33 cellular contexts compared by ENCODE assay signal in the genomic region with DNA sequence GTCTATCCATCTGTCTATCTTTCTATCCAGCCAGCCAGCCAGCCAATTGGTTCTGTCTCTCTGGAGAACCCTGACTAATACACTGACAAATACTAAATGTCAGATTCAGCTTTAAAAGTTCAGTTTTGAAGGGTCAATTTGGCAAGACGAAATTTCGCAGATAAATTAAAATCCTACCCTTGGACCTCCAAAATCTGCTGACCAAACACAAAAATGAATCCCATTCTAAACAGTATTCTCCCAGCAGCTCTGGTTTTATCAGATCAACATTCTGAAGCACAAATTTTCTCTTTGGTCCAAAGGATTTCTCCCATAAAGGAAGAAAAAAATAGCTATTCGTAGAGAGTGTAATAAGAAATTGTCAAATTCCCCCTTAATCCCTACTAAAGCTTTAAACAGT.
"Had no signal": no experiment of that assay in that cellular context is flagged by ENCODE, and none has a peak within 500 bp of the region (broad histone marks: within the 10 kb centered on the region; RNA-seq: fewer than 3 reads in every experiment).

No MANE protein-coding gene starts in this region.

- H3K9me3 Mint-ChIP-seq: activated B cell treated with CpG ODN at 0.5 μM for 24 hours; activated CD4-positive, alpha-beta memory T cell treated with anti-CD3 and anti-CD28 coated beads for 36 hours; activated naive CD4-positive, alpha-beta T cell treated with anti-CD3 and anti-CD28 coated beads, Interleukin-2, amount 10 ng/mL, durations not matched to agents 7 days and 5 days; activated naive CD8-positive, alpha-beta T cell treated with anti-CD3 and anti-CD28 coated beads, Interleukin-2, amount 50 U/mL, for 24 hours; central memory CD8-positive, alpha-beta T cell; T-helper 1 cell treated with Interleukin-12 subunit alpha and Interleukin-12 subunit beta and Interleukin-4 antibody, amounts not matched to agents 30 μg/mL and 1 μg/mL, for 36 hours; T-helper 2 cell treated with Interferon-gamma antibody and Interleukin-4, amounts not matched to agents 5 μg/mL and 100 μg/mL, for 36 hours had no signal

- H3K27me3 ChIP-seq: brain microvascular endothelial cell, Peyer's patch, SJSA1 had no signal

- H3K36me3 Mint-ChIP-seq: activated CD4-positive, alpha-beta memory T cell treated with anti-CD3 and anti-CD28 coated beads for 36 hours; activated naive CD8-positive, alpha-beta T cell had no signal

- H3K36me3 ChIP-seq: brain microvascular endothelial cell, Peyer's patch, SJSA1 had no signal

- H3K27ac ChIP-seq: brain microvascular endothelial cell, Peyer's patch, SJSA1 had no signal

- H3K4me2 ChIP-seq: SK-N-SH had no signal

- H3K4me3 Mint-ChIP-seq: activated B cell treated with CpG ODN at 0.5 μM for 24 hours; activated CD4-positive, alpha-beta memory T cell treated with anti-CD3 and anti-CD28 coated beads for 36 hours; activated naive CD4-positive, alpha-beta T cell treated with anti-CD3 and anti-CD28 coated beads, Interleukin-2, amount 10 ng/mL, durations not matched to agents 7 days and 5 days; activated naive CD8-positive, alpha-beta T cell; activated naive CD8-positive, alpha-beta T cell treated with anti-CD3 and anti-CD28 coated beads, Interleukin-2, amount 50 U/mL, for 24 hours; central memory CD8-positive, alpha-beta T cell; T-helper 1 cell treated with Interleukin-12 subunit alpha and Interleukin-12 subunit beta and Interleukin-4 antibody, amounts not matched to agents 30 μg/mL and 1 μg/mL, for 36 hours; T-helper 2 cell treated with Interferon-gamma antibody and Interleukin-4, amounts not matched to agents 5 μg/mL and 100 μg/mL, for 36 hours had no signal

- ATAC-seq: activated naive CD8-positive, alpha-beta T cell treated with anti-CD3 and anti-CD28 coated beads, Interleukin-2, amount 50 U/mL, for 24 hours; PC-3 had no signal

- DNase-seq: activated B cell treated with CpG ODN at 0.5 μM for 24 hours; activated CD4-positive, alpha-beta memory T cell treated with anti-CD3 and anti-CD28 coated beads for 36 hours; activated CD4-positive, alpha-beta T cell treated with anti-CD3 and anti-CD28 coated beads for 4 hours; activated CD4-positive, alpha-beta T cell treated with anti-CD3 and anti-CD28 coated beads, Interleukin-2, amount 50 U/mL, for 1 hour; activated CD4-positive, CD25-positive, alpha-beta regulatory T cell treated with anti-CD3 and anti-CD28 coated beads, Interleukin-2, amount 50 U/mL, for 72 hours; activated CD8-positive, alpha-beta memory T cell treated with anti-CD3 and anti-CD28 coated beads, Interleukin-2, amount 50 U/mL, for 48 hours; activated effector memory CD4-positive, alpha-beta T cell treated with Interleukin-2 at 50 U/mL for 16 hours; activated naive CD4-positive, alpha-beta T cell treated with anti-CD3 and anti-CD28 coated beads, Interleukin-2, amount 10 ng/mL, durations not matched to agents 7 days and 5 days; activated naive CD8-positive, alpha-beta T cell treated with anti-CD3 and anti-CD28 coated beads, Interleukin-2, amount 50 U/mL, for 24 hours; activated T-cell treated with anti-CD3 and anti-CD28 coated beads, Interleukin-2, amount 50 U/mL, for 48 hours; anterior cingulate cortex; brain microvascular endothelial cell; NCI-H1092 treated with DMSO at 0.1 percent for 48 hours; NCI-H1417; NCI-H146; NCI-H187; NCI-H2029 treated with DMSO at 0.1 percent for 48 hours; NCI-H2107; NCI-H2171; NCI-H510A; NCI-H526; NCI-H748 treated with DMSO at 0.1 percent for 48 hours; NK-92 treated with Interleukin-12 subunit alpha and Interleukin-12 subunit beta, amount 100 ng/mL, for 24 hours; PC-3; Peyer's patch; RPMI8226; SHP77 treated with DMSO at 0.1 percent for 48 hours; SK-N-SH had no signal

- H3K4me3 ChIP-seq: Peyer's patch, SJSA1 had no signal

- H3K9ac ChIP-seq: SK-N-SH had no signal

- H3K27ac Mint-ChIP-seq: activated B cell treated with CpG ODN at 0.5 μM for 24 hours; activated CD4-positive, alpha-beta memory T cell treated with anti-CD3 and anti-CD28 coated beads for 36 hours; activated naive CD4-positive, alpha-beta T cell treated with anti-CD3 and anti-CD28 coated beads, Interleukin-2, amount 10 ng/mL, durations not matched to agents 7 days and 5 days; activated naive CD8-positive, alpha-beta T cell; activated naive CD8-positive, alpha-beta T cell treated with anti-CD3 and anti-CD28 coated beads, Interleukin-2, amount 50 U/mL, for 24 hours; T-helper 1 cell treated with Interleukin-12 subunit alpha and Interleukin-12 subunit beta and Interleukin-4 antibody, amounts not matched to agents 30 μg/mL and 1 μg/mL, for 36 hours; T-helper 2 cell treated with Interferon-gamma antibody and Interleukin-4, amounts not matched to agents 5 μg/mL and 100 μg/mL, for 36 hours had no signal

- H3K4me1 Mint-ChIP-seq: central memory CD8-positive, alpha-beta T cell had no signal

- H3K9me3 ChIP-seq: Peyer's patch, SJSA1, SK-N-SH had no signal

- H3K27me3 Mint-ChIP-seq: activated B cell treated with CpG ODN at 0.5 μM for 24 hours; activated CD4-positive, alpha-beta memory T cell treated with anti-CD3 and anti-CD28 coated beads for 36 hours; activated naive CD4-positive, alpha-beta T cell treated with anti-CD3 and anti-CD28 coated beads, Interleukin-2, amount 10 ng/mL, durations not matched to agents 7 days and 5 days; activated naive CD8-positive, alpha-beta T cell; activated naive CD8-positive, alpha-beta T cell treated with anti-CD3 and anti-CD28 coated beads, Interleukin-2, amount 50 U/mL, for 24 hours; central memory CD8-positive, alpha-beta T cell had no signal
